24 cellular contexts compared by ENCODE assay signal in the genomic region with DNA sequence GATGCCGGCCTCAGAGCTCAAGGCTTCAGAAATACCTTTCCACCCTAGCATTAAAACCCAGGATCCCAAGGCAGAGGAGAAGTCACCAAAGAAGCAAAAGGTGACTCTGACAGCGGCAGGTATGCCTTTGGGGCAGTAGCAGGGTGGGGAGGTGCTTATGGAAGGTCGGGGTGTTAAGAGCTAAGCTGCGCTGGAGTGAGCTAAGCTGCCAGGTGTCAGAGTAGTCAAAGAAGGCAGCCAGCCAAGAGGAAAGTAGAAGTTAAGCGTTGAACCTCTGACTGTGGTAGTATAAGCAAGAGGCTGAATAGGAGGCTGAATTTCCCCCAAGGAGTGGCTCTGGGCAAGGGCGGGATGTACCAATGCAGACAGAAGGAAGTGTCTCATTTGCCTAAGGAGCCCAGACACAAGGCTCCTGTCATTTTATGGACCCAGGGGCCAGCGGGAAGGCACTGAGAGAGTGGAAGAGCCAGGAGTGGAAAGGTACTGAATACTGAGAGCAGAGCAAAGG.
"Had no signal": no experiment of that assay in that cellular context is flagged by ENCODE, and none has a peak within 500 bp of the region (broad histone marks: within the 10 kb centered on the region; RNA-seq: fewer than 3 reads in every experiment).

No MANE protein-coding gene starts in this region.

- H3K27ac Mint-ChIP-seq: activated CD4-positive, alpha-beta T cell treated with anti-CD3 and anti-CD28 coated beads for 36 hours; activated naive CD8-positive, alpha-beta T cell treated with anti-CD3 and anti-CD28 coated beads for 36 hours; neural progenitor cell; stimulated activated memory B cell treated with anti-CD40 and anti-IgM and Interleukin-4, amounts not matched to agents 10 μg/mL and 1 μg/mL and 100 μg/mL, for 72 hours; WTC11 had no signal

- H3K9me3 Mint-ChIP-seq: activated naive CD8-positive, alpha-beta T cell treated with anti-CD3 and anti-CD28 coated beads for 36 hours; central memory CD8-positive, alpha-beta T cell; neural progenitor cell; stimulated activated memory B cell treated with anti-CD40 and anti-IgM and Interleukin-4, amounts not matched to agents 10 μg/mL and 1 μg/mL and 100 μg/mL, for 72 hours had no signal

- H3K4me1 ChIP-seq: breast epithelium, heart right ventricle, right lobe of liver, suprapubic skin, tibial nerve had no signal

- ATAC-seq: activated CD4-positive, alpha-beta T cell treated with anti-CD3 and anti-CD28 coated beads for 36 hours; heart right ventricle; left lobe of liver; naive thymus-derived CD4-positive, alpha-beta T cell; right lobe of liver; stimulated activated memory B cell treated with anti-CD40 and anti-IgM and Interleukin-4, amounts not matched to agents 10 μg/mL and 1 μg/mL and 100 μg/mL, for 72 hours; WTC11 had no signal

- H3K36me3 Mint-ChIP-seq: naive thymus-derived CD4-positive, alpha-beta T cell; neural progenitor cell; WTC11 had no signal

- H3K4me3 ChIP-seq: breast epithelium, dorsolateral prefrontal cortex, heart right ventricle, lung, neural progenitor cell, right lobe of liver, skin epidermis, stomach, suprapubic skin, tibial nerve had no signal

- H3K4me1 Mint-ChIP-seq: activated CD4-positive, alpha-beta T cell treated with anti-CD3 and anti-CD28 coated beads for 36 hours; activated naive CD8-positive, alpha-beta T cell treated with anti-CD3 and anti-CD28 coated beads for 36 hours; central memory CD8-positive, alpha-beta T cell; stimulated activated memory B cell treated with anti-CD40 and anti-IgM and Interleukin-4, amounts not matched to agents 10 μg/mL and 1 μg/mL and 100 μg/mL, for 72 hours had no signal

- DNase-seq: activated CD4-positive, alpha-beta T cell treated with anti-CD3 and anti-CD28 coated beads for 36 hours; activated CD4-positive, alpha-beta T cell treated with anti-CD3 and anti-CD28 coated beads, Interleukin-2, amount 50 U/mL, for 4 hours; activated CD8-positive, alpha-beta memory T cell treated with anti-CD3 and anti-CD28 coated beads, Interleukin-2, amount 50 U/mL, for 48 hours; activated naive CD4-positive, alpha-beta T cell treated with Interleukin-2 at 50 U/mL for 16 hours; activated naive CD8-positive, alpha-beta T cell treated with anti-CD3 and anti-CD28 coated beads for 36 hours; activated T-cell treated with anti-CD3 and anti-CD28 coated beads, Interleukin-2, amount 50 U/mL, for 48 hours; dorsolateral prefrontal cortex; heart right ventricle; naive thymus-derived CD4-positive, alpha-beta T cell; posterior cingulate gyrus; right lobe of liver; stimulated activated CD4-positive, alpha-beta T cell treated with anti-CD3 and anti-CD28 coated beads, Interleukin-2, amount 100 ng/mL, for 24 hours; stomach; T-helper 9 cell had no signal

- H3K27me3 ChIP-seq: breast epithelium, neural progenitor cell, right lobe of liver, stomach, tibial nerve had no signal

- H3K27me3 Mint-ChIP-seq: stimulated activated memory B cell treated with anti-CD40 and anti-IgM and Interleukin-4, amounts not matched to agents 10 μg/mL and 1 μg/mL and 100 μg/mL, for 72 hours had no signal

- H3K27ac ChIP-seq: dorsolateral prefrontal cortex, heart right ventricle, neural progenitor cell, right lobe of liver, skin epidermis, stomach, suprapubic skin, tibial nerve had no signal

- H2AFZ ChIP-seq: neural progenitor cell had no signal

- H3K4me3 Mint-ChIP-seq: activated CD4-positive, alpha-beta T cell treated with anti-CD3 and anti-CD28 coated beads for 36 hours; activated naive CD8-positive, alpha-beta T cell treated with anti-CD3 and anti-CD28 coated beads for 36 hours; central memory CD8-positive, alpha-beta T cell; naive thymus-derived CD4-positive, alpha-beta T cell; neural progenitor cell; stimulated activated memory B cell treated with anti-CD40 and anti-IgM and Interleukin-4, amounts not matched to agents 10 μg/mL and 1 μg/mL and 100 μg/mL, for 72 hours; WTC11 had no signal

- H3K4me2 ChIP-seq: neural progenitor cell had no signal

- H3K36me3 ChIP-seq: breast epithelium, heart right ventricle, neural progenitor cell, right lobe of liver, stomach, suprapubic skin, tibial nerve had no signal
